Comparison of ENCODE assay signal across 8 cellular contexts in genomic region chr9:71783120-71783523, GRCh38. TPM values are rescaled to one million over a fixed set of nuclear protein-coding genes. Genes with fewer than 3 reads are reported as not detected.
A peak's percentile ranks its signal among the peaks of the same experiment; 100 is the strongest.
DNase-seq lines count a peak whose midpoint lies in the region; ATAC-seq and TF ChIP-seq lines count a peak whose summit lies in the region.

No MANE protein-coding gene starts in this region.

- H3K9me3 ChIP-seq in DOHH2 (ENCODE audit: control insufficient read depth, insufficient read depth, low read length) (no peaks in the 10 kb centered on the region), IMR-90 (ENCODE audit: control insufficient read depth, insufficient read depth, low read length) (no peaks in the 10 kb centered on the region), hepatocyte (ENCODE audit: low read depth) (no peaks in the 10 kb centered on the region), GM23248 (ENCODE audit: low read depth) (no peaks in the 10 kb centered on the region)

- H2BK120ac ChIP-seq in IMR-90 (ENCODE audit: low read depth, low read length), result no peak overlapping the region

- no TSS peak for BruUV-seq in IMR-90 (replicated peaks; lab: Mats Ljungman, UMichigan)

- H3K23ac ChIP-seq in IMR-90 (ENCODE audit: low read depth, low read length), result no peak overlapping the region

- peaks cover 11% of the 10 kb centered on the region for H3K27me3 ChIP-seq in DOHH2 (ENCODE audit: control insufficient read depth, low read length)
- H3K27me3 ChIP-seq in IMR-90 (ENCODE audit: control insufficient read depth, insufficient read depth, low read length), result no peaks in the 10 kb centered on the region
- no peaks in the 10 kb centered on the region for H3K27me3 ChIP-seq in hepatocyte
- H3K27me3 ChIP-seq in GM23248 (replicated peaks; ENCODE audit: insufficient read depth), result no peaks in the 10 kb centered on the region

- intact Hi-C loops in IMR-90 (cut with micrococcal nuclease), result no loop called here

- H3K9me2 ChIP-seq in DOHH2 (replicated peaks; ENCODE audit: control insufficient read depth, low read length), result no peaks in the 10 kb centered on the region
- no peaks in the 10 kb centered on the region for H3K9me2 ChIP-seq in hepatocyte (replicated peaks; ENCODE audit: insufficient read depth)
- H3K9me2 ChIP-seq in GM23248 (ENCODE audit: insufficient read depth), result no peaks in the 10 kb centered on the region

- no peak overlapping the region for H4K91ac ChIP-seq in IMR-90 (ENCODE audit: insufficient read depth, low read depth, low read length)

- H3K27ac ChIP-seq in DOHH2 (ENCODE audit: low read depth, low read length) (no peak overlapping the region), IMR-90 (ENCODE audit: insufficient read depth, low read length) (no peak overlapping the region), hepatocyte (no peak overlapping the region), GM23248 (no peak overlapping the region)

- H2BK15ac ChIP-seq in IMR-90 (ENCODE audit: low read depth, low read length), result no peak overlapping the region

- TF ChIP-seq CTCF in DOHH2 (IDR thresholded peaks at IDR 0.05; ENCODE audit: low read depth, low read length, poor library complexity, severe bottlenecking) (peak; percentile 45), IMR-90 (conservative IDR thresholded peaks at IDR 0.05; ENCODE audit: low read depth, low read length) (no peak), hepatocyte (IDR thresholded peaks at IDR 0.05; ENCODE audit: poor library complexity) (no peak)

- H3K4me2 ChIP-seq in DOHH2 (ENCODE audit: low read length), result peak overlapping the region; percentile 51
- peak overlapping the region; percentile 10; the same call in 1 of the 2 replicates for H3K4me2 ChIP-seq in IMR-90 (ENCODE audit: low read depth, low read length)
- peak overlapping the region; percentile 31 for H3K4me2 ChIP-seq in hepatocyte
- no peak overlapping the region for H3K4me2 ChIP-seq in GM23248 (ENCODE audit: unreplicated experiment)

- 0 out of 2 replicates have a peak, but pooled peaks cover 2% of the 10 kb centered on the region for H4K20me1 ChIP-seq in DOHH2 (ENCODE audit: control insufficient read depth, insufficient read depth, low read depth, low read length)
- no peaks in the 10 kb centered on the region for H4K20me1 ChIP-seq in IMR-90 (ENCODE audit: insufficient read depth, low read length)
- no peaks in the 10 kb centered on the region for H4K20me1 ChIP-seq in hepatocyte (ENCODE audit: insufficient read depth, poor library complexity, severe bottlenecking)
- H4K20me1 ChIP-seq in GM23248 (ENCODE audit: insufficient read depth), result no peaks in the 10 kb centered on the region

- H3F3A ChIP-seq in DOHH2 (ENCODE audit: control insufficient read depth, insufficient read depth), result no peaks in the 10 kb centered on the region
- H3F3A ChIP-seq in GM23248 (ENCODE audit: insufficient read depth), result no peaks in the 10 kb centered on the region

- no peak overlapping the region for H2AK9ac ChIP-seq in IMR-90 (replicated peaks; ENCODE audit: low read depth, low read length, poor library complexity)

- no peak overlapping the region for H2BK5ac ChIP-seq in IMR-90 (ENCODE audit: low read depth, low read length, poor library complexity, severe bottlenecking)

- no peaks in the 10 kb centered on the region for H3K9me1 ChIP-seq in IMR-90 (ENCODE audit: insufficient read depth, low read length)

- H2AK5ac ChIP-seq in IMR-90 (ENCODE audit: low read depth, low read length), result no peak overlapping the region

- no peak overlapping the region for H4K5ac ChIP-seq in IMR-90 (ENCODE audit: low read depth, low read length)

- 20% methylated on average over 1 of the region's 9 CpGs; no CpG with 5 or more reads in 1 of the 2 experiments for WGBS in IMR-90 (ENCODE audit: extremely low coverage in 2 of 2, insufficient read length in 1 of 2), 2 experiments
- 40% methylated on average over 9 of the region's 9 CpGs for WGBS in hepatocyte (ENCODE audit: low lambda C conversion rate, missing lambda C conversion rate)
- WGBS in GM23248 (ENCODE audit: low coverage in 1 of 2, low lambda C conversion rate in 2 of 2, missing lambda C conversion rate in 2 of 2), 2 experiments, result 48 to 49% methylated on average over 9 of the region's 9 CpGs

- H3K4me3 ChIP-seq in DOHH2 (ENCODE audit: low read length) (peak overlapping the region; percentile 13; the same call in 1 of the 2 replicates), IMR-90 (ENCODE audit: insufficient read depth, low read depth, low read length) (no peak overlapping the region), hepatocyte (no peak overlapping the region), GM23248 (no peak overlapping the region)

- no peak overlapping the region for H3K4ac ChIP-seq in IMR-90 (ENCODE audit: low read depth, low read length)

- H3K79me2 ChIP-seq in DOHH2 (ENCODE audit: control insufficient read depth, low read length) (no peaks in the 10 kb centered on the region), hepatocyte (no peaks in the 10 kb centered on the region), GM23248 (ENCODE audit: insufficient read depth) (no peaks in the 10 kb centered on the region)

- H3K18ac ChIP-seq in IMR-90 (ENCODE audit: low read depth, low read length), result no peak overlapping the region

- no peak overlapping the region for H4K8ac ChIP-seq in IMR-90 (ENCODE audit: low read depth in 2 of 2, low read length in 2 of 2)

- POLR2A ChIA-PET in IMR-90 (lab: Charles Lee; ENCODE audit: unreplicated experiment), result no interaction called here

- CTCF ChIA-PET in IMR-90 (lab: Yijun Ruan, JAX), result interaction anchor here (0.6 kb wide), 1 partner anchor 18 kb away, joined by 5 read pairs; no protein-coding TSS in a partner anchor

- H2AFZ ChIP-seq in IMR-90 (replicated peaks; ENCODE audit: low read length, poor library complexity) (peak overlapping the region; percentile 81), hepatocyte (no peak overlapping the region), GM23248 (no peak overlapping the region)

- TF ChIP-seq POLR2A in IMR-90 (IDR thresholded peaks at IDR 0.05; ENCODE audit: low read depth, low read length), result no peak

- H3K79me1 ChIP-seq in IMR-90 (ENCODE audit: low read depth in 1 of 2, low read length in 2 of 2), result no peaks in the 10 kb centered on the region

- dilution Hi-C loops in IMR-90 (cut with HindIII; ENCODE audit: low sequenced_read_pairs, unreplicated experiment), result no loop called here

- H3K36me3 ChIP-seq in DOHH2 (ENCODE audit: control insufficient read depth, low read length) (no peaks in the 10 kb centered on the region), IMR-90 (ENCODE audit: control insufficient read depth, insufficient read depth, low read length) (no peaks in the 10 kb centered on the region), hepatocyte (replicated peaks; ENCODE audit: insufficient read depth, low read depth) (no peaks in the 10 kb centered on the region), GM23248 (ENCODE audit: low read depth) (no peaks in the 10 kb centered on the region)

- H3K14ac ChIP-seq in IMR-90 (replicated peaks; ENCODE audit: low read depth, low read length), result no peak overlapping the region

- TF ChIP-seq RAD21 in IMR-90 (IDR thresholded peaks at IDR 0.05; ENCODE audit: low read length), result no peak

- DNase-seq in IMR-90 (peak; percentile 19), hepatocyte (ENCODE audit: low spot score) (peak; percentile 49), GM23248 (no peak), D341Med (ENCODE audit: low spot score) (no peak)
- DNase-seq in activated CD8-positive, alpha-beta memory T cell treated with anti-CD3 and anti-CD28 coated beads for 48 hours (ENCODE audit: low read depth in 2 of 3, low spot score in 2 of 3), result peak in 2 of 3 experiments; percentile 46 to 62
- peak; percentile 72 for DNase-seq in stimulated activated CD8-positive, alpha-beta memory T cell treated with anti-CD3 and anti-CD28 coated beads, Interleukin-4, amount 100 ng/mL, for 24 hours (ENCODE audit: low read depth)

- H3K9ac ChIP-seq in IMR-90 (ENCODE audit: low read depth, low read length) (no peak overlapping the region), GM23248 (no peak overlapping the region)

- in situ Hi-C loops in IMR-90 (cut with MboI; ENCODE audit: low sequenced_read_pairs), result no loop called here
- in situ Hi-C loops in GM23248 (cut with MboI), result loop anchor here (25.0 kb wide), 1 partner anchor 496 kb away; no protein-coding TSS in a partner anchor

- peaks cover 21% of the 10 kb centered on the region for H3K4me1 ChIP-seq in DOHH2 (ENCODE audit: control insufficient read depth, low read length)
- H3K4me1 ChIP-seq in IMR-90 (ENCODE audit: control insufficient read depth, insufficient read depth, low read length), result peaks cover 5% of the 10 kb centered on the region
- no peaks in the 10 kb centered on the region for H3K4me1 ChIP-seq in hepatocyte (ENCODE audit: insufficient read depth)
- H3K4me1 ChIP-seq in GM23248 (ENCODE audit: insufficient read depth), result no peaks in the 10 kb centered on the region

- ATAC-seq in GM21423 (IDR thresholded peaks at IDR 0.05; ENCODE audit: unreplicated experiment), result peak; percentile 84
- ATAC-seq in IMR-90 (ENCODE audit: low read depth), result no peak

- no peak overlapping the region for H2BK20ac ChIP-seq in IMR-90 (ENCODE audit: low read depth, low read length)

- H3K56ac ChIP-seq in IMR-90 (ENCODE audit: extremely low read depth, insufficient read depth, low read length), result no peak overlapping the region

TF ChIP-seq in IMR-90, 13 proteins besides CTCF, POLR2A, EP300 and RAD21:
- TF ChIP-seq NFE2L2 (IDR thresholded peaks at IDR 0.05; ENCODE audit: low read depth, low read length), result no peak
- TF ChIP-seq BHLHE40 (IDR thresholded peaks at IDR 0.05; ENCODE audit: low read depth, low read length), result peak; percentile 46; the same call in 1 of the 2 replicates

RNA-seq across cellular contexts. Expression of gene CEMIP2, which starts 14.8 kb away (rescaled TPM):
- total RNA-seq in IMR-90 (2012; rRNA removed) (58.6 and 65.2 TPM in 2 replicates), hepatocyte (94.2 and 100 TPM in 2 replicates)
- polyA plus RNA-seq in IMR-90 (2012; rRNA removed) (67.4 and 71.2 TPM in 2 replicates), hepatocyte (45.2 and 47.9 TPM in 2 replicates), GM23248 (2016; fragmentation: Nextera tagmentation; extraction: Ambion mirVana) (11.5 and 12.7 TPM in 2 replicates)
- polyA plus RNA-seq in IMR-90 (2012; cell fraction: cytosol; rRNA removed), result 38.0 and 40.7 TPM in 2 replicates
- 28.2 and 53.3 TPM in 2 replicates for polyA plus RNA-seq in IMR-90 (2012; cell fraction: nucleus; rRNA removed; ENCODE audit: low replicate concordance)
- total RNA-seq in GM23248 (2014; rRNA removed; shearing (Covaris generic)), result 29.3 and 40.4 TPM in 2 replicates

Comparison
In these comparisons a context has a peak if more than half of its experiments do, and no peak if none do; other contexts are left out.
1. DNase-seq: peak in IMR-90 (single experiment), activated CD8-positive, alpha-beta memory T cell treated with anti-CD3 and anti-CD28 coated beads for 48 hours (2 of 3), hepatocyte (single experiment) and stimulated activated CD8-positive, alpha-beta memory T cell treated with anti-CD3 and anti-CD28 coated beads, Interleukin-4, amount 100 ng/mL, for 24 hours (single experiment); none in GM23248 (single experiment) and D341Med (single experiment).